In genomic region chr16:31182391-31182790, GRCh38 we compare ENCODE assay signal across 10 cellular contexts. TPM values are rescaled to one million over a fixed set of nuclear protein-coding genes. Genes with fewer than 3 reads are reported as not detected.
A peak's percentile ranks its signal among the peaks of the same experiment; 100 is the strongest.
DNase-seq lines count a peak whose midpoint lies in the region; TF ChIP-seq lines count a peak whose summit lies in the region.
"Had no signal": no experiment of that assay in that cellular context is flagged by ENCODE, and none has a peak within 500 bp of the region (broad histone marks: within the 10 kb centered on the region; RNA-seq: fewer than 3 reads in every experiment).

No MANE protein-coding gene starts in this region.

- no peak overlapping the region for H3K23ac ChIP-seq in mesendoderm (ENCODE audit: low read length)

- no peak overlapping the region for H2AK5ac ChIP-seq in mesendoderm (ENCODE audit: low read length)

- no peaks in the 10 kb centered on the region for H3K9me3 ChIP-seq in A673 (ENCODE audit: low read depth, low read length, poor library complexity, severe bottlenecking)

- POLR2A ChIA-PET in A673 (lab: Charles Lee; ENCODE audit: low non-redundant PET), result no interaction called here

- H3K56ac ChIP-seq in mesendoderm (ENCODE audit: low read length), result peak overlapping the region; percentile 54

- no peaks in the 10 kb centered on the region for H3K27me3 ChIP-seq in A673 (replicated peaks; ENCODE audit: insufficient read depth, low read depth, low read length, poor library complexity)
- H3K27me3 ChIP-seq in mesendoderm (ENCODE audit: insufficient read depth, low read length, poor library complexity), result no peaks in the 10 kb centered on the region
- H3K27me3 ChIP-seq: foreskin keratinocyte had no signal

- no peak overlapping the region for H4K5ac ChIP-seq in mesendoderm (ENCODE audit: low read length)

- H2BK120ac ChIP-seq in mesendoderm (ENCODE audit: low read depth, low read length), result no peak overlapping the region

- H4K8ac ChIP-seq in mesendoderm (ENCODE audit: low read depth, low read length), result no peak overlapping the region

- peak overlapping the region; percentile 88 for H3K4me3 ChIP-seq in A673 (ENCODE audit: low read depth, low read length, poor library complexity, severe bottlenecking)
- H3K4me3 ChIP-seq in HFF-Myc (replicated peaks; ENCODE audit: low read depth, low read length), result peak overlapping the region; percentile 86
- peak overlapping the region; percentile 0 for H3K4me3 ChIP-seq in mesendoderm (ENCODE audit: low read length)

- no peak overlapping the region for H3K18ac ChIP-seq in mesendoderm (ENCODE audit: low read length)

- H2BK5ac ChIP-seq in mesendoderm (ENCODE audit: low read length), result no peak overlapping the region

- BruUV-seq in A673 (replicated peaks; lab: Mats Ljungman, UMichigan), result no TSS peak

- no peak overlapping the region for H2BK15ac ChIP-seq in mesendoderm (replicated peaks; ENCODE audit: low read depth)

- WGBS in mesendoderm (ENCODE audit: extremely low coverage, insufficient coverage, low lambda C conversion rate), result no CpG with 5 or more reads among the region's 7 CpGs

- no peak overlapping the region for H3K4ac ChIP-seq in mesendoderm (ENCODE audit: low read depth, low read length)

- DNase-seq in A673 (ENCODE audit: low spot score) (no peak), HFF-Myc (ENCODE audit: extremely low read depth, low read depth) (no peak), astrocyte of the hippocampus (ENCODE audit: low read depth, low spot score) (peak; percentile 16), mesendoderm (no peak), NCI-H510A (lab: John Stamatoyannopoulos, UW) (no peak), GOT3 (lab: John Stamatoyannopoulos, UW) (no peak)
- DNase-seq in stimulated activated CD4-positive, alpha-beta T cell treated with anti-CD3 and anti-CD28 coated beads, Interleukin-2, amount 100 ng/mL, for 24 hours, result no peak
- DNase-seq in stimulated activated naive CD4-positive, alpha-beta T cell (lab: John Stamatoyannopoulos, UW), result no peak
- DNase-seq: foreskin keratinocyte, GDM1 had no signal

- peak overlapping the region; percentile 21 for H3K4me2 ChIP-seq in mesendoderm (ENCODE audit: low read length)

- H3K79me1 ChIP-seq in mesendoderm (ENCODE audit: low read length), result peaks cover 21% of the 10 kb centered on the region

- H3K27ac ChIP-seq in A673 (ENCODE audit: low read depth, low read length, poor library complexity, severe bottlenecking) (no peak overlapping the region), mesendoderm (ENCODE audit: low read depth, low read length) (no peak overlapping the region)
- H3K27ac ChIP-seq: foreskin keratinocyte had no signal

- peaks cover 67% of the 10 kb centered on the region for H3K36me3 ChIP-seq in A673 (ENCODE audit: insufficient read depth, low read length, poor library complexity, severe bottlenecking)
- peaks cover 28% of the 10 kb centered on the region for H3K36me3 ChIP-seq in mesendoderm (ENCODE audit: control insufficient read depth, insufficient read depth, low read length)

- peaks cover 18% of the 10 kb centered on the region for H3K4me1 ChIP-seq in A673 (ENCODE audit: insufficient read depth, low read length, poor library complexity, severe bottlenecking)
- peaks cover 4% of the 10 kb centered on the region for H3K4me1 ChIP-seq in mesendoderm (ENCODE audit: control insufficient read depth, low read depth, low read length)

- intact Hi-C loops in A673 (cut with micrococcal nuclease; ENCODE audit: unreplicated experiment), result no loop called here

- TF ChIP-seq CTCF in A673 (conservative IDR thresholded peaks at IDR 0.05; ENCODE audit: low read depth, low read length), result no peak
- TF ChIP-seq CTCF in HFF-Myc (IDR thresholded peaks at IDR 0.05; ENCODE audit: low read depth, low read length, missing control alignments), result no peak

- CTCF ChIA-PET in A673 (lab: Charles Lee), result no interaction called here

- peak overlapping the region; percentile 99 for H3K9ac ChIP-seq in mesendoderm (ENCODE audit: low read length)

- peaks cover 72% of the 10 kb centered on the region for H3K79me2 ChIP-seq in mesendoderm (ENCODE audit: control insufficient read depth, insufficient read depth, low read length)

RNA-seq across cellular contexts. Expression of gene FUS, which starts 2.5 kb away (rescaled TPM):
- 1,134 and 1,264 TPM in 2 replicates for total RNA-seq in A673 (2021)
- 1,268 TPM for polyA plus RNA-seq in mesendoderm (2013, experiment 1 of 2)
- 1,201 TPM for polyA plus RNA-seq in mesendoderm (2013, experiment 2 of 2)

RNA-seq across cellular contexts. Expression of gene PYCARD, which starts 20.2 kb away (rescaled TPM):
- total RNA-seq in A673 (2021), result 1.8 and 2.0 TPM in 2 replicates
- polyA plus RNA-seq in mesendoderm (2013, experiment 1 of 2), result 27.8 TPM
- 27.6 TPM for polyA plus RNA-seq in mesendoderm (2013, experiment 2 of 2)

RNA-seq across cellular contexts. Expression of gene TRIM72, which starts 31.5 kb away (rescaled TPM):
- 0.04 TPM in 1 of 2 replicates, not detected in the other for total RNA-seq in A673 (2021)
- polyA plus RNA-seq in mesendoderm (2013, experiment 1 of 2), result 0.15 TPM
- 0.13 TPM for polyA plus RNA-seq in mesendoderm (2013, experiment 2 of 2)
- total RNA-seq: foreskin keratinocyte had no signal
- polyA plus RNA-seq: foreskin keratinocyte had no signal

RNA-seq across cellular contexts. Expression of gene PRSS36, which starts 32.5 kb away (rescaled TPM):
- 0.41 and 0.72 TPM in 2 replicates for total RNA-seq in A673 (2021)
- polyA plus RNA-seq in mesendoderm (2013, experiment 1 of 2), result 0.39 TPM
- polyA plus RNA-seq in mesendoderm (2013, experiment 2 of 2), result 0.32 TPM

RNA-seq across cellular contexts. Expression of gene PYDC1, which starts 34.5 kb away (rescaled TPM):
- total RNA-seq in A673 (2021), result not detected in 2 replicates
- 1.4 TPM for polyA plus RNA-seq in mesendoderm (2013, experiment 1 of 2)
- 1.6 TPM for polyA plus RNA-seq in mesendoderm (2013, experiment 2 of 2)
- total RNA-seq: foreskin keratinocyte had no signal
- polyA plus RNA-seq: foreskin keratinocyte had no signal

Comparison
In these comparisons a context has a peak if more than half of its experiments do, and no peak if none do; other contexts are left out.
1. H3K4me3 ChIP-seq: peak in every context shown above with its lines; median percentile 88 in A673; 86 in HFF-Myc; 0 in mesendoderm.